ENCODE assay signal across 25 cellular contexts in the genomic region with DNA sequence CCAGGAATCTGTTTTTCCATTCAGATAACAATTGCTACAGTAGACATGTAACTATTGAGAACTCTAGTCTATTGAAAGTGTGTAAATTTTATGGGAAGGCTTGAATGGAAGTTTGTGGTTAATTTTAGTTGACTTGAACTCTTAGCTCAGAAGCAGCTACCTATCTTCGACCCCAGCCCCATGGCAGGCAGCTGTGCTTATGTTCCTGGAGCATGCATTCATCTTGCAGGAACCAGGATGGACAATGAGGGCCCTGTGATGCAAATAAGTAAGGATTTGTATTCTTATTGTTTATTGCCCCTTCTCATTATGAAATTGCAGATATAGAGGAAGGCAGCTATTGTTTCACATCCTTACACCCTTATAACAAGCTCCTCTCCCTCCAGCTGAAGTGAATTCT.
DNase-seq lines count a peak whose midpoint lies in the region.
"Had no signal": no experiment of that assay in that cellular context is flagged by ENCODE, and none has a peak within 500 bp of the region (broad histone marks: within the 10 kb centered on the region; RNA-seq: fewer than 3 reads in every experiment).

No MANE protein-coding gene starts in this region.

- no peaks in the 10 kb centered on the region for H3K36me3 ChIP-seq in HAP-1 (replicated peaks)
- H3K36me3 ChIP-seq: BE2C; BLaER1; BLaER1 treated with 17β-estradiol and CSF1 and Interleukin-3, amounts not matched to agents 10 nM and 100 nM had no signal

- DNase-seq in HAP-1 (ENCODE audit: low spot score in 2 of 2) (peak; percentile 79 to 85), NCI-H2171 (lab: John Stamatoyannopoulos, UW) (no peak)
- DNase-seq: 8988T; ACHN; AML-193; BE2C; C1 segment of cervical spinal cord; Caco-2; Calu3; CD4-positive, alpha-beta memory T cell; CD4-positive, alpha-beta T cell; CD4-positive, CD25-positive, alpha-beta regulatory T cell; CD8-positive, alpha-beta memory T cell; CD8-positive, alpha-beta T cell; COR-L47; DMS 273 treated with DMSO at 0.1 percent for 48 hours; DMS153; DMS53; DMS79; DMS79 treated with DMSO at 0.1 percent for 48 hours; DND-41; EL had no signal

- H3K27me3 ChIP-seq in HAP-1 (ENCODE audit: low read depth), result no peaks in the 10 kb centered on the region
- H3K27me3 ChIP-seq: BE2C; BLaER1; BLaER1 treated with 17β-estradiol and CSF1 and Interleukin-3, amounts not matched to agents 10 nM and 100 nM had no signal

- in situ Hi-C loops in HAP-1 (cut with MboI; ENCODE audit: low sequenced_read_pairs), result no loop called here

- H3K4me3 ChIP-seq in HAP-1, result no peak overlapping the region
- H3K4me3 ChIP-seq: A549; BLaER1; BLaER1 treated with 17β-estradiol and CSF1 and Interleukin-3, amounts not matched to agents 10 nM and 100 nM had no signal

- H3K4me1 ChIP-seq in HAP-1, result peaks cover 10% of the 10 kb centered on the region
- H3K4me1 ChIP-seq: A549; BE2C; BLaER1; BLaER1 treated with 17β-estradiol and CSF1 and Interleukin-3, amounts not matched to agents 10 nM and 100 nM; Caco-2 had no signal

- no peaks in the 10 kb centered on the region for H3K9me3 ChIP-seq in HAP-1
- H3K9me3 ChIP-seq: A549, BE2C, Caco-2 had no signal
